Comparison of ENCODE assay signal across 8 cellular contexts in genomic region chr9:35035851-35036701, GRCh38. TPM values are rescaled to one million over a fixed set of nuclear protein-coding genes. Genes with fewer than 3 reads are reported as not detected.
DNase-seq lines count a peak whose midpoint lies in the region; ATAC-seq and TF ChIP-seq lines count a peak whose summit lies in the region.

No MANE protein-coding gene starts in this region.

- WGBS in lung, 2 donors, result 33 to 34% methylated on average over 48 of the region's 48 CpGs

- TF ChIP-seq CTCF in lung (IDR thresholded peaks at IDR 0.05; ENCODE audit: control extremely low read depth, extremely low read depth) (no peak), thoracic aorta (IDR thresholded peaks at IDR 0.05) (no peak)

- peak overlapping the region; percentile 41 for H3K27ac ChIP-seq in KOPT-K1 (ENCODE audit: low read depth, low read length, poor library complexity, severe bottlenecking)
- H3K27ac ChIP-seq in lung (ENCODE audit: low read depth in 1 of 2, low read length in 1 of 2), result no peak overlapping the region
- H3K27ac ChIP-seq in thoracic aorta, result peak overlapping the region; percentile 20 to 65

- ATAC-seq in lung (ENCODE audit: insufficient read depth, low FRiP score), result peak; percentile 50
- ATAC-seq in thoracic aorta (ENCODE audit: insufficient number of reproducible peaks, low FRiP score, low read depth), result no peak
- ATAC-seq in GM21786 (IDR thresholded peaks at IDR 0.05; ENCODE audit: unreplicated experiment), result no peak

- H3K36me3 ChIP-seq in KOPT-K1 (ENCODE audit: insufficient read depth, low read length) (no peaks in the 10 kb centered on the region), lung (ENCODE audit: control insufficient read depth in 2 of 2, insufficient read depth in 2 of 2, low read length in 2 of 2) (peaks cover 1 to 4% of the 10 kb centered on the region in 2 donors), thoracic aorta (no peaks in the 10 kb centered on the region)

- H3K27me3 ChIP-seq in lung (ENCODE audit: control insufficient read depth, insufficient read depth) (no peaks in the 10 kb centered on the region), thoracic aorta (replicated peaks; ENCODE audit: insufficient read depth) (no peaks in the 10 kb centered on the region)

- DNase-seq in astrocyte of the hippocampus (ENCODE audit: low read depth, low spot score) (peak; percentile 31), lung (ENCODE audit: low spot score) (peak; percentile 45), thoracic aorta (ENCODE audit: low spot score) (no peak), kidney tubule cell (ENCODE audit: low spot score) (no peak), SIG-M5 (lab: John Stamatoyannopoulos, UW) (no peak), 8988T (no peak)

- H3K9me3 ChIP-seq in KOPT-K1 (ENCODE audit: insufficient read depth, low read length, poor library complexity, severe bottlenecking) (no peaks in the 10 kb centered on the region), lung (ENCODE audit: control insufficient read depth in 2 of 2, insufficient read depth in 1 of 2, low read length in 1 of 2) (no peaks in the 10 kb centered on the region), thoracic aorta (no peaks in the 10 kb centered on the region)

- H3K4me3 ChIP-seq in lung, result no peak overlapping the region
- peak overlapping the region; percentile 66 for H3K4me3 ChIP-seq in thoracic aorta

- H3K4me1 ChIP-seq in lung (ENCODE audit: control insufficient read depth in 2 of 2, insufficient read depth in 2 of 2, low read length in 2 of 2) (peaks cover 0 to 3% of the 10 kb centered on the region in 2 donors), thoracic aorta (ENCODE audit: control insufficient read depth in 1 of 2, low read depth in 2 of 2) (no peaks in the 10 kb centered on the region)

RNA-seq across cellular contexts. Expression of gene VCP, which starts 36.3 kb away (rescaled TPM):
- total RNA-seq in lung, result 100 to 1,000 TPM; 164 to 249 TPM
- polyA plus RNA-seq in lung, result 100 to 1,000 TPM in 1 of 2 donors, 10 to 100 TPM in 1; 58.5 to 193 TPM
- total RNA-seq in thoracic aorta, result 100 to 1,000 TPM; 179 to 204 TPM

RNA-seq across cellular contexts. Expression of gene FANCG, which starts 43.7 kb away (rescaled TPM):
- 10 to 100 TPM; 15.2 to 15.4 TPM for total RNA-seq in lung
- polyA plus RNA-seq in lung, result 10 to 100 TPM in 1 of 2 donors, 1 to 10 TPM in 1; 7.2 to 20.6 TPM
- total RNA-seq in thoracic aorta, result 10 to 100 TPM in 1 of 2 donors, 1 to 10 TPM in 1; 2.2 to 19.1 TPM

RNA-seq across cellular contexts. Expression of gene DNAJB5, which starts 46.5 kb away (rescaled TPM):
- total RNA-seq in lung (10 to 100 TPM in 1 of 2 donors, 1 to 10 TPM in 1; 4.5 to 10.3 TPM), thoracic aorta (10 to 100 TPM; 51.0 to 61.5 TPM)
- 1 to 10 TPM; 4.8 to 8.9 TPM for polyA plus RNA-seq in lung

Comparison
In these comparisons a context has a peak if more than half of its experiments do, and no peak if none do; other contexts are left out.
1. H3K27ac ChIP-seq: peak in KOPT-K1 (single experiment) and thoracic aorta (2 of 2); none in lung (0 of 2).
2. DNase-seq: peak in astrocyte of the hippocampus (single experiment) and lung (single experiment); none in thoracic aorta (single experiment), kidney tubule cell (single experiment), SIG-M5 (single experiment) and 8988T (single experiment).
3. RNA of gene DNAJB5, which starts 46.5 kb away (total RNA-seq): 51.0 to 61.5 TPM in thoracic aorta; 4.5 to 10.3 TPM in lung; every median in the first group is over 4 times any median in the second.